In the genomic region with DNA sequence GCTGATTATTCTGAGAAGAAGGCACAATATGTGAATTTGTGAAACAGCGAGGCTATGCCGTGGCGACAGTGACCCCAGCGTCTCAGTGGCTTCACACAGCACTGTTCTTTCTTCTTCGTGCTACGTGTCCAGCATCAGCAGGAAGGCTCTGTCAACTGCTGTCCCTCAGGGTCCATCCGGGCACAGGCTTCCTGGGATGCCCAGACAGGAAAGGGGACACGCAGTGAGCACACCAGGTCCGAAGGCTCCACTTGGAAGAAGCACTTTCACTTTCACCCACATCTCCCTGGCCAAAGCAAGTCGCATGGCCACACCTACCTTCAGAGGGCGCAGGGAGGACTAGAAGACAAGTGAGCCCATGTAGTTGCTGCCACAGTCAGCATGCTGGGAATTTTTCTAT, we compare ENCODE assay signal across 7 cellular contexts. TPM values are rescaled to one million over a fixed set of nuclear protein-coding genes. Genes with fewer than 3 reads are reported as not detected.
DNase-seq lines count a peak whose midpoint lies in the region; ATAC-seq and TF ChIP-seq lines count a peak whose summit lies in the region.

No MANE protein-coding gene starts in this region.

- TF ChIP-seq CTCF in GM10248 (IDR thresholded peaks at IDR 0.05; ENCODE audit: control extremely low read depth, extremely low read depth, low read depth, missing control alignments) (peak; percentile 21), natural killer cell (IDR thresholded peaks at IDR 0.05) (no peak)

- intact Hi-C loops in natural killer cell (cut with micrococcal nuclease) = loop anchor here (10.0 kb wide), 1 partner anchor 203 kb away; no protein-coding TSS in a partner anchor

- CTCF ChIA-PET in GM10248 (lab: Yijun Ruan, JAX) = interaction anchor here (0.6 to 1.2 kb wide), 3 partner anchors 10 to 11 kb away, joined by 3 to 4 read pairs (median 3); no protein-coding TSS in a partner anchor

- H3K36me3 Mint-ChIP-seq in natural killer cell = no peaks in the 10 kb centered on the region

- peak; percentile 51 for ATAC-seq in HG03460 (IDR thresholded peaks at IDR 0.05; ENCODE audit: unreplicated experiment)
- ATAC-seq in natural killer cell = peak; percentile 38 to 81 (median 65)
- ATAC-seq in GM21576 (IDR thresholded peaks at IDR 0.05; ENCODE audit: unreplicated experiment) = no peak

- H3K9me3 Mint-ChIP-seq in natural killer cell = no peaks in the 10 kb centered on the region

- H3K27ac Mint-ChIP-seq in natural killer cell = peak overlapping the region in 1 of 2 donors; percentile 79

- POLR2A ChIA-PET in GM10248 (lab: Yijun Ruan, JAX) = no interaction called here

- H3K4me1 Mint-ChIP-seq in natural killer cell = peaks cover 13% of the 10 kb centered on the region in 2 donors

- peak overlapping the region; percentile 89 for H3K4me3 Mint-ChIP-seq in natural killer cell

- DNase-seq in GM10248 (ENCODE audit: extremely low spot score) (peak; percentile 38), RPMI7951 (ENCODE audit: low read depth) (peak; percentile 77), cerebellar cortex (ENCODE audit: low spot score) (peak; percentile 40), natural killer cell (no peak)
- DNase-seq in NK-92 treated with Interleukin-12 subunit alpha and Interleukin-12 subunit beta, amount 100 ng/mL, for 24 hours (lab: John Stamatoyannopoulos, UW) = no peak

- H3K27me3 Mint-ChIP-seq in natural killer cell (ENCODE audit: low read depth in 2 of 2) = peaks cover 12 to 28% of the 10 kb centered on the region in 2 donors

RNA-seq across cellular contexts. Expression of gene PTGR3, which starts 47.3 kb away (rescaled TPM):
- 7.2 and 10.0 TPM in 2 replicates for total RNA-seq in RPMI7951 (2014; rRNA removed; shearing (Covaris generic))
- total RNA-seq in natural killer cell = 10 to 100 TPM; 27.4 to 29.4 (median 28.5) TPM

RNA-seq across cellular contexts. Expression of gene TSHZ1, which starts 49.0 kb away (rescaled TPM):
- 7.6 and 8.4 TPM in 2 replicates for total RNA-seq in RPMI7951 (2014; rRNA removed; shearing (Covaris generic))
- 10 to 100 TPM; 44.3 to 51.6 (median 44.8) TPM for total RNA-seq in natural killer cell

Comparison
In these comparisons a context has a peak if more than half of its experiments do, and no peak if none do; other contexts are left out.
1. DNase-seq: peak in GM10248 (single experiment), RPMI7951 (single experiment) and cerebellar cortex (single experiment); none in natural killer cell (single experiment) and NK-92 treated with Interleukin-12 subunit alpha and Interleukin-12 subunit beta, amount 100 ng/mL, for 24 hours (single experiment).